8 cellular contexts compared by ENCODE assay signal in the genomic region with DNA sequence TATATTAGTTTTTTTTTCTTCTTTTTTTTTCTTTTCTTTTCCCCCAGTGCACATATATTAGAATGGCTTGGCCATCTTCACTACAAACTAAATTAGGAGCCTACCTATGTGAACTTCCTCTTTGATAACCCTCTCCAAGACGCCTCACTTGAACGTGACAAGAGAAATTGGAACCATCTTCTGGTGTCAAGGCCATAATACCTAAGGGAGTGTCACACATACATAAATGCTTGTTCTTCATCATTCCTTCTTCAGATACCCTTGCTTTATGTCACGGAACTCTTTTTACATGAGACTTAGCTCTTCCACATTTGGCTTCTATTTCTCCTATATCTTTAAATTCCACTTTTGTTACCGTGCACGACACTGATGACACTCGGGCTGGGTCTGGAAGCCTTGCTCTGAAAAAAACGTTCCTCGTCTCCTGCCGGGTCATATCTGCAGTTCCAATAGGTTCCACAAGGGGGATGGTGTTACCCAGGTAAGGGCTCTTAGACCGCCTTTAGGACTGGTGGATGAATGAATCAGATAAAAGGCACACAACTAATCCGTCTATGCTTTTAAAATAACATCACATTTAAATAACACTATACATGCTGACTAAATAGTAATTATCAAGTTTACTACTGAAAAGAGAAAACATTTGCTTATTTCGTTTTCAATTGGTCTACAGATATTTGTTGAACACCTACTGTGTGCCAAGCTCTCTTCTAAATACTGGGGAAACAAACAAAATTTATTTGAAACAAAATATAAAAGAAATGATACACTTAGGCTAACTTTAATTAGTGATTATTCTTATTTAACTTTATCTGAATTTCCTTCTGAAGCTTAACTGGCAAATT. TPM values are rescaled to one million over a fixed set of nuclear protein-coding genes. Genes with fewer than 3 reads are reported as not detected.
DNase-seq lines count a peak whose midpoint lies in the region; ATAC-seq lines count a peak whose summit lies in the region.

No MANE protein-coding gene starts in this region.

- in situ Hi-C loops in Caki2 (cut with HindIII; ENCODE audit: low pct_unique_long_range_greater_than_20kb, low sequenced_read_pairs) = no loop called here

- ATAC-seq in GM19397 (IDR thresholded peaks at IDR 0.05; ENCODE audit: unreplicated experiment) (peak; percentile 88), left ventricle myocardium superior (peak; percentile 31), HG02938 (IDR thresholded peaks at IDR 0.05; ENCODE audit: unreplicated experiment) (no peak)

- DNase-seq in Caki2 (ENCODE audit: low read depth) (peak; percentile 21), HUDEP-2 (lab: John Stamatoyannopoulos, UW; ENCODE audit: unreplicated experiment in 76 of 76) (peak in 61 of 76 experiments; percentile 0 to 60 (median 8)), SHP77 (lab: John Stamatoyannopoulos, UW) (peak; percentile 28 to 61), left ventricle myocardium superior (no peak)
- peak; percentile 1 to 22 (median 15) for DNase-seq in activated naive CD4-positive, alpha-beta T cell (lab: John Stamatoyannopoulos, UW)
- DNase-seq in stimulated activated CD4-positive, alpha-beta T cell treated with anti-CD3 and anti-CD28 coated beads, Interleukin-1b, Interleukin-23, amount 100 ng/mL, for 1 hour (ENCODE audit: low read depth in 2 of 2) = peak; percentile 27 to 37

- intact Hi-C loops in left ventricle myocardium superior (cut with micrococcal nuclease) = no loop called here

RNA-seq across cellular contexts. Expression of a gene that starts 19.9 kb away (rescaled TPM):
- not detected in 2 replicates for total RNA-seq in Caki2 (2014; rRNA removed; shearing (Covaris generic); ENCODE audit: low replicate concordance)
- total RNA-seq in left ventricle myocardium superior = not detected

RNA-seq across cellular contexts. Expression of a gene that starts 37.3 kb away (rescaled TPM):
- not detected in 2 replicates for total RNA-seq in Caki2 (2014; rRNA removed; shearing (Covaris generic); ENCODE audit: low replicate concordance)
- total RNA-seq in left ventricle myocardium superior = not detected
